Comparison of ENCODE assay signal across 1 cellular context in the genomic region with DNA sequence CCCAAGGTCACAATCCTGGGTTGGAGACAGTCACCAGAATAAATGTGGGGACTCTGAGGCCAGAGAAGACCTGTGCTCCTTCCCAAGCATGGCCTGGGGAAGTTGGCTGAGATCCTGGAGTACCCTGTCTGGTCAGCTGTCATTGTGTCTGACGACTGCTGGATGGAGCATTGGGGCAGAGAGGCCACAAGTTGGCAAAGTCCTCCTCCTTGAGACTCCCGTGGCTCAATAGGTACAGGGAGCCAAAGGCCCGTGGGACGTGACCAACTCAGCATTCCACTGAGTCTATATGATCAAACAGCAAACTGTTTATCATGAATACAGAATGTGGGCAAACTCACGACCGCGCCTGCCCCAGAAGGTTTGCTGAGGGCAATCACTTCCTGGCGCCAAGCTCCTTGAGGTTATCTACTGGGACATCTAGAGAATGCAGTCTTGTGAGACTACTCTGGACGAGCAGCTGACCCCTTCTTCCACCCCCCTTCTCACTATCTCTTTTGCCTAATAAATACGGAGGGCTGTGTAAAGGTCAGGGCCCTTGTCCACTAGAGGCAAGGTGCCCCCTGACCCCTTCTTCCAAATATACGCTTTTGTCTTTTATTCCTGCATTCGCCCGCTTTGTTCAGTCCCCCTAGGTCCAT.
A peak's percentile ranks its signal among the peaks of the same experiment; 100 is the strongest.
TF ChIP-seq lines count a peak whose summit lies in the region.

No MANE protein-coding gene starts in this region.

TF ChIP-seq in HepG2, 621 proteins besides CTCF, POLR2A, EP300 and RAD21 (continued from another document and continues in another):
- TF ChIP-seq, protein P1, sequence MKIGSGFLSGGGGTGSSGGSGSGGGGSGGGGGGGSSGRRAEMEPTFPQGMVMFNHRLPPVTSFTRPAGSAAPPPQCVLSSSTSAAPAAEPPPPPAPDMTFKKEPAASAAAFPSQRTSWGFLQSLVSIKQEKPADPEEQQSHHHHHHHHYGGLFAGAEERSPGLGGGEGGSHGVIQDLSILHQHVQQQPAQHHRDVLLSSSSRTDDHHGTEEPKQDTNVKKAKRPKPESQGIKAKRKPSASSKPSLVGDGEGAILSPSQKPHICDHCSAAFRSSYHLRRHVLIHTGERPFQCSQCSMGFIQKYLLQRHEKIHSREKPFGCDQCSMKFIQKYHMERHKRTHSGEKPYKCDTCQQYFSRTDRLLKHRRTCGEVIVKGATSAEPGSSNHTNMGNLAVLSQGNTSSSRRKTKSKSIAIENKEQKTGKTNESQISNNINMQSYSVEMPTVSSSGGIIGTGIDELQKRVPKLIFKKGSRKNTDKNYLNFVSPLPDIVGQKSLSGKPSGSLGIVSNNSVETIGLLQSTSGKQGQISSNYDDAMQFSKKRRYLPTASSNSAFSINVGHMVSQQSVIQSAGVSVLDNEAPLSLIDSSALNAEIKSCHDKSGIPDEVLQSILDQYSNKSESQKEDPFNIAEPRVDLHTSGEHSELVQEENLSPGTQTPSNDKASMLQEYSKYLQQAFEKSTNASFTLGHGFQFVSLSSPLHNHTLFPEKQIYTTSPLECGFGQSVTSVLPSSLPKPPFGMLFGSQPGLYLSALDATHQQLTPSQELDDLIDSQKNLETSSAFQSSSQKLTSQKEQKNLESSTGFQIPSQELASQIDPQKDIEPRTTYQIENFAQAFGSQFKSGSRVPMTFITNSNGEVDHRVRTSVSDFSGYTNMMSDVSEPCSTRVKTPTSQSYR (CRISPR knock-in tag; IDR thresholded peaks at IDR 0.05; ENCODE audit: borderline replicate concordance) = no peak
- TF ChIP-seq PITX1 (CRISPR knock-in tag; IDR thresholded peaks at IDR 0.05) (0 out of 2 replicates have a peak, but pooled peaks have one; percentile 14), ETV6 (CRISPR knock-in tag; conservative IDR thresholded peaks at IDR 0.05) (no peak), ZNF616 (CRISPR knock-in tag; IDR thresholded peaks at IDR 0.05; ENCODE audit: low read depth) (no peak), HDAC1 (CRISPR knock-in tag; IDR thresholded peaks at IDR 0.05) (no peak), RARA (CRISPR knock-in tag; IDR thresholded peaks at IDR 0.05) (0 out of 2 replicates have a peak, but pooled peaks have one; percentile 14), ZNF577 (CRISPR knock-in tag; IDR thresholded peaks at IDR 0.05; ENCODE audit: borderline replicate concordance, low read depth) (no peak), SIX4 (CRISPR knock-in tag; IDR thresholded peaks at IDR 0.05) (no peak), ZNF878 (CRISPR knock-in tag; IDR thresholded peaks at IDR 0.05) (no peak), PHF20 (CRISPR knock-in tag; IDR thresholded peaks at IDR 0.05) (no peak), ZNF263 (CRISPR knock-in tag; IDR thresholded peaks at IDR 0.05) (no peak), NR2F2 (IDR thresholded peaks at IDR 0.05; ENCODE audit: borderline replicate concordance, low read depth) (peak; percentile 67; the same call in 1 of the 2 replicates), ZBTB7B (CRISPR knock-in tag; IDR thresholded peaks at IDR 0.05) (peak; percentile 20; the same call in 1 of the 2 replicates), PRPF4 (IDR thresholded peaks at IDR 0.05; ENCODE audit: low read depth, low read length, poor library complexity, severe bottlenecking) (no peak), ZNF446 (CRISPR knock-in tag; IDR thresholded peaks at IDR 0.05) (no peak), PAWR (CRISPR knock-in tag; IDR thresholded peaks at IDR 0.05; ENCODE audit: borderline replicate concordance) (no peak), MZF1 (CRISPR knock-in tag; IDR thresholded peaks at IDR 0.05; ENCODE audit: borderline replicate concordance) (no peak), ZNF460 (CRISPR knock-in tag; IDR thresholded peaks at IDR 0.05; ENCODE audit: borderline replicate concordance) (no peak), ZBTB7A (CRISPR knock-in tag; IDR thresholded peaks at IDR 0.05) (no peak), DNMT1 (CRISPR knock-in tag; IDR thresholded peaks at IDR 0.05) (no peak), ZNF816 (CRISPR knock-in tag; IDR thresholded peaks at IDR 0.05; ENCODE audit: borderline replicate concordance) (no peak), FOXP1 (IDR thresholded peaks at IDR 0.05) (no peak), FOXP1 (CRISPR knock-in tag; IDR thresholded peaks at IDR 0.05) (no peak), KDM6A (CRISPR knock-in tag; IDR thresholded peaks at IDR 0.05; ENCODE audit: low read depth) (no peak), PAX8 (CRISPR knock-in tag; IDR thresholded peaks at IDR 0.05; ENCODE audit: borderline replicate concordance) (no peak)
- TF ChIP-seq, protein P2, sequence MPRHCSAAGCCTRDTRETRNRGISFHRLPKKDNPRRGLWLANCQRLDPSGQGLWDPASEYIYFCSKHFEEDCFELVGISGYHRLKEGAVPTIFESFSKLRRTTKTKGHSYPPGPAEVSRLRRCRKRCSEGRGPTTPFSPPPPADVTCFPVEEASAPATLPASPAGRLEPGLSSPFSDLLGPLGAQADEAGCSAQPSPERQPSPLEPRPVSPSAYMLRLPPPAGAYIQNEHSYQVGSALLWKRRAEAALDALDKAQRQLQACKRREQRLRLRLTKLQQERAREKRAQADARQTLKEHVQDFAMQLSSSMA (CRISPR knock-in tag; IDR thresholded peaks at IDR 0.05) = no peak
- TF ChIP-seq, protein P3, sequence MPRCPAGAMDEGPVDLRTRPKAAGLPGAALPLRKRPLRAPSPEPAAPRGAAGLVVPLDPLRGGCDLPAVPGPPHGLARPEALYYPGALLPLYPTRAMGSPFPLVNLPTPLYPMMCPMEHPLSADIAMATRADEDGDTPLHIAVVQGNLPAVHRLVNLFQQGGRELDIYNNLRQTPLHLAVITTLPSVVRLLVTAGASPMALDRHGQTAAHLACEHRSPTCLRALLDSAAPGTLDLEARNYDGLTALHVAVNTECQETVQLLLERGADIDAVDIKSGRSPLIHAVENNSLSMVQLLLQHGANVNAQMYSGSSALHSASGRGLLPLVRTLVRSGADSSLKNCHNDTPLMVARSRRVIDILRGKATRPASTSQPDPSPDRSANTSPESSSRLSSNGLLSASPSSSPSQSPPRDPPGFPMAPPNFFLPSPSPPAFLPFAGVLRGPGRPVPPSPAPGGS (CRISPR knock-in tag; IDR thresholded peaks at IDR 0.05) = no peak
- TF ChIP-seq, protein P4, sequence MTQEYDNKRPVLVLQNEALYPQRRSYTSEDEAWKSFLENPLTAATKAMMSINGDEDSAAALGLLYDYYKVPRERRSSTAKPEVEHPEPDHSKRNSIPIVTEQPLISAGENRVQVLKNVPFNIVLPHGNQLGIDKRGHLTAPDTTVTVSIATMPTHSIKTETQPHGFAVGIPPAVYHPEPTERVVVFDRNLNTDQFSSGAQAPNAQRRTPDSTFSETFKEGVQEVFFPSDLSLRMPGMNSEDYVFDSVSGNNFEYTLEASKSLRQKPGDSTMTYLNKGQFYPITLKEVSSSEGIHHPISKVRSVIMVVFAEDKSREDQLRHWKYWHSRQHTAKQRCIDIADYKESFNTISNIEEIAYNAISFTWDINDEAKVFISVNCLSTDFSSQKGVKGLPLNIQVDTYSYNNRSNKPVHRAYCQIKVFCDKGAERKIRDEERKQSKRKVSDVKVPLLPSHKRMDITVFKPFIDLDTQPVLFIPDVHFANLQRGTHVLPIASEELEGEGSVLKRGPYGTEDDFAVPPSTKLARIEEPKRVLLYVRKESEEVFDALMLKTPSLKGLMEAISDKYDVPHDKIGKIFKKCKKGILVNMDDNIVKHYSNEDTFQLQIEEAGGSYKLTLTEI (CRISPR knock-in tag; conservative IDR thresholded peaks at IDR 0.05) = no peak
- TF ChIP-seq, protein P5, sequence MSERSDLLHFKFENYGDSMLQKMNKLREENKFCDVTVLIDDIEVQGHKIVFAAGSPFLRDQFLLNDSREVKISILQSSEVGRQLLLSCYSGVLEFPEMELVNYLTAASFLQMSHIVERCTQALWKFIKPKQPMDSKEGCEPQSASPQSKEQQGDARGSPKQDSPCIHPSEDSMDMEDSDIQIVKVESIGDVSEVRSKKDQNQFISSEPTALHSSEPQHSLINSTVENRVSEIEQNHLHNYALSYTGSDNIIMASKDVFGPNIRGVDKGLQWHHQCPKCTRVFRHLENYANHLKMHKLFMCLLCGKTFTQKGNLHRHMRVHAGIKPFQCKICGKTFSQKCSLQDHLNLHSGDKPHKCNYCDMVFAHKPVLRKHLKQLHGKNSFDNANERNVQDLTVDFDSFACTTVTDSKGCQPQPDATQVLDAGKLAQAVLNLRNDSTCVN (CRISPR knock-in tag; IDR thresholded peaks at IDR 0.05; ENCODE audit: borderline replicate concordance) = no peak
- TF ChIP-seq, protein P6, sequence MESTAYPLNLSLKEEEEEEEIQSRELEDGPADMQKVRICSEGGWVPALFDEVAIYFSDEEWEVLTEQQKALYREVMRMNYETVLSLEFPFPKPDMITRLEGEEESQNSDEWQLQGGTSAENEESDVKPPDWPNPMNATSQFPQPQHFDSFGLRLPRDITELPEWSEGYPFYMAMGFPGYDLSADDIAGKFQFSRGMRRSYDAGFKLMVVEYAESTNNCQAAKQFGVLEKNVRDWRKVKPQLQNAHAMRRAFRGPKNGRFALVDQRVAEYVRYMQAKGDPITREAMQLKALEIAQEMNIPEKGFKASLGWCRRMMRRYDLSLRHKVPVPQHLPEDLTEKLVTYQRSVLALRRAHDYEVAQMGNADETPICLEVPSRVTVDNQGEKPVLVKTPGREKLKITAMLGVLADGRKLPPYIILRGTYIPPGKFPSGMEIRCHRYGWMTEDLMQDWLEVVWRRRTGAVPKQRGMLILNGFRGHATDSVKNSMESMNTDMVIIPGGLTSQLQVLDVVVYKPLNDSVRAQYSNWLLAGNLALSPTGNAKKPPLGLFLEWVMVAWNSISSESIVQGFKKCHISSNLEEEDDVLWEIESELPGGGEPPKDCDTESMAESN (CRISPR knock-in tag; conservative IDR thresholded peaks at IDR 0.05) = no peak
- TF ChIP-seq, protein P7, sequence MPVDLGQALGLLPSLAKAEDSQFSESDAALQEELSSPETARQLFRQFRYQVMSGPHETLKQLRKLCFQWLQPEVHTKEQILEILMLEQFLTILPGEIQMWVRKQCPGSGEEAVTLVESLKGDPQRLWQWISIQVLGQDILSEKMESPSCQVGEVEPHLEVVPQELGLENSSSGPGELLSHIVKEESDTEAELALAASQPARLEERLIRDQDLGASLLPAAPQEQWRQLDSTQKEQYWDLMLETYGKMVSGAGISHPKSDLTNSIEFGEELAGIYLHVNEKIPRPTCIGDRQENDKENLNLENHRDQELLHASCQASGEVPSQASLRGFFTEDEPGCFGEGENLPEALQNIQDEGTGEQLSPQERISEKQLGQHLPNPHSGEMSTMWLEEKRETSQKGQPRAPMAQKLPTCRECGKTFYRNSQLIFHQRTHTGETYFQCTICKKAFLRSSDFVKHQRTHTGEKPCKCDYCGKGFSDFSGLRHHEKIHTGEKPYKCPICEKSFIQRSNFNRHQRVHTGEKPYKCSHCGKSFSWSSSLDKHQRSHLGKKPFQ (CRISPR knock-in tag; IDR thresholded peaks at IDR 0.05; ENCODE audit: insufficient replicate concordance) = no peak
- TF ChIP-seq, protein P8, sequence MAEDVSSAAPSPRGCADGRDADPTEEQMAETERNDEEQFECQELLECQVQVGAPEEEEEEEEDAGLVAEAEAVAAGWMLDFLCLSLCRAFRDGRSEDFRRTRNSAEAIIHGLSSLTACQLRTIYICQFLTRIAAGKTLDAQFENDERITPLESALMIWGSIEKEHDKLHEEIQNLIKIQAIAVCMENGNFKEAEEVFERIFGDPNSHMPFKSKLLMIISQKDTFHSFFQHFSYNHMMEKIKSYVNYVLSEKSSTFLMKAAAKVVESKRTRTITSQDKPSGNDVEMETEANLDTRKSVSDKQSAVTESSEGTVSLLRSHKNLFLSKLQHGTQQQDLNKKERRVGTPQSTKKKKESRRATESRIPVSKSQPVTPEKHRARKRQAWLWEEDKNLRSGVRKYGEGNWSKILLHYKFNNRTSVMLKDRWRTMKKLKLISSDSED (CRISPR knock-in tag; IDR thresholded peaks at IDR 0.05) = no peak
- TF ChIP-seq, protein P9, sequence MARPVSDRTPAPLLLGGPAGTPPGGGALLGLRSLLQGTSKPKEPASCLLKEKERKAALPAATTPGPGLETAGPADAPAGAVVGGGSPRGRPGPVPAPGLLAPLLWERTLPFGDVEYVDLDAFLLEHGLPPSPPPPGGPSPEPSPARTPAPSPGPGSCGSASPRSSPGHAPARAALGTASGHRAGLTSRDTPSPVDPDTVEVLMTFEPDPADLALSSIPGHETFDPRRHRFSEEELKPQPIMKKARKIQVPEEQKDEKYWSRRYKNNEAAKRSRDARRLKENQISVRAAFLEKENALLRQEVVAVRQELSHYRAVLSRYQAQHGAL (CRISPR knock-in tag; IDR thresholded peaks at IDR 0.05; ENCODE audit: not compliant biosample characterization) = no peak
- TF ChIP-seq, protein P10, sequence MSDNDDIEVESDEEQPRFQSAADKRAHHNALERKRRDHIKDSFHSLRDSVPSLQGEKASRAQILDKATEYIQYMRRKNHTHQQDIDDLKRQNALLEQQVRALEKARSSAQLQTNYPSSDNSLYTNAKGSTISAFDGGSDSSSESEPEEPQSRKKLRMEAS (IDR thresholded peaks at IDR 0.05) = no peak
